2 cellular contexts compared by ENCODE assay signal in genomic region chr5:1564824-1565736, GRCh38.
TF ChIP-seq lines count a peak whose summit lies in the region.

No MANE protein-coding gene starts in this region.

TF ChIP-seq in H1, 55 proteins besides CTCF, POLR2A, EP300 and RAD21:
- TF ChIP-seq SP1 (IDR thresholded peaks at IDR 0.05; ENCODE audit: low read depth, low read length) (no peak), ATF2 (IDR thresholded peaks at IDR 0.05; ENCODE audit: low read length) (no peak), CTBP2 (IDR thresholded peaks at IDR 0.05; ENCODE audit: borderline replicate concordance, insufficient read depth, insufficient read length, low read length) (no peak)
TF ChIP-seq in H1: peak in this region for 0.

TF ChIP-seq in HEK293T, 16 proteins besides CTCF, POLR2A, EP300 and RAD21:
- TF ChIP-seq TARDBP (IDR thresholded peaks at IDR 0.05) (no peak), FOXK2 (IDR thresholded peaks at IDR 0.05) (no peak), SUZ12 (IDR thresholded peaks at IDR 0.05) (no peak), NFRKB (IDR thresholded peaks at IDR 0.05) (no peak), LEF1 (IDR thresholded peaks at IDR 0.05; ENCODE audit: borderline replicate concordance) (no peak), BHLHE40 (IDR thresholded peaks at IDR 0.05; ENCODE audit: borderline replicate concordance) (no peak), SP1 (IDR thresholded peaks at IDR 0.05) (no peak), FOXM1 (IDR thresholded peaks at IDR 0.05; ENCODE audit: borderline replicate concordance) (no peak), HDGF (IDR thresholded peaks at IDR 0.05; ENCODE audit: borderline replicate concordance) (no peak), L3MBTL2 (conservative IDR thresholded peaks at IDR 0.05) (no peak), ZNF384 (IDR thresholded peaks at IDR 0.05) (no peak), PKNOX1 (IDR thresholded peaks at IDR 0.05) (no peak)
TF ChIP-seq in HEK293T: peak in this region for 0.
